In the genomic region with DNA sequence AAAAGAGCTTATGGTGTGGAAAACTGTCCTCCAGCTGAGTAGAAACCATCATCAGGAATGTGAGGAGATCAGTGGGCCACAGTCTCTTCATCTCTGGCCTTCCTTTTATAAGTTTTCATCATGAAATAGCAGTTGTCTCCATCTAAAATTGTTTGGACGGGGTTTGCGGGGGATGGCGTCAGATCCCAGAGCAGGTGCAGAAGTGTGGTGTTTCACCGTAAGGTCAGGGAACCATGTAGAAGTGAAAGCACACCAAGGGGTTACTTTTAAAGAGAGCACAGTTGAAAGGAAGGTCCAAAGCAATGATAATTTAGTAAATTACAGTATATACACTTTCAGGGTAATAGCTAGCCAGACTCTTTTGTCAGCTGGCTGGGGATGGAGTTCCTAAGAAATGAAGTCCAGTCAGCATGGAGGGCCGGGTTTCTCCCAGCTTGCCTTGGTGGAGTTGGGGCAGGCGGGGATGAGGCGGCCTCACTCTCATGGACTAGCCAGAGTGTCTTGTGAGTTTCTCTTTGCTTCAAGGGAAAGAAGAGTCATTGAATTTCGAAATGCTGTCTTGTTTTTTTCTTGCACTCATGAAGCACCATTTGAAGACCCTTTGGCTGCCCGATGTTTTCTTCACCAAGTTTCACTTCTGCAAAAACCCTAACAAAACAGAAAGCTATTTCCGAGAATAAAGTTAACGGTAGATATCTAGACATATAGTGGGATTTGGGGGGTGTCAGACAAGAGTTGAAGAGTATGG, we compare ENCODE assay signal across 10 cellular contexts.
A peak's percentile ranks its signal among the peaks of the same experiment; 100 is the strongest.
DNase-seq lines count a peak whose midpoint lies in the region; ATAC-seq and TF ChIP-seq lines count a peak whose summit lies in the region.
"Had no signal": no experiment of that assay in that cellular context is flagged by ENCODE, and none has a peak within 500 bp of the region (broad histone marks: within the 10 kb centered on the region; RNA-seq: fewer than 3 reads in every experiment).

No MANE protein-coding gene starts in this region.

- no peak overlapping the region for H3K27ac Mint-ChIP-seq in H9
- H3K27ac Mint-ChIP-seq in activated CD4-positive, alpha-beta memory T cell treated with anti-CD3 and anti-CD28 coated beads, Interleukin-2, amount 10 ng/mL, durations not matched to agents 7 days and 5 days: no peak overlapping the region

- no peaks in the 10 kb centered on the region for H3K27me3 ChIP-seq in right cardiac atrium (ENCODE audit: control insufficient read depth, insufficient read depth)
- H3K27me3 ChIP-seq in H9 (ENCODE audit: insufficient read depth, low read length): no peaks in the 10 kb centered on the region
- H3K27me3 ChIP-seq in prostate gland (replicated peaks; ENCODE audit: insufficient read depth): no peaks in the 10 kb centered on the region
- H3K27me3 ChIP-seq: cardiac muscle cell had no signal

- H3K27ac ChIP-seq in right cardiac atrium (ENCODE audit: low read length): no peak overlapping the region
- no peak overlapping the region for H3K27ac ChIP-seq in H9 (ENCODE audit: insufficient read length, low read depth, low read length)
- H3K27ac ChIP-seq in prostate gland: no peak overlapping the region
- H3K27ac ChIP-seq: cardiac muscle cell, SK-N-MC had no signal

- H3K23me2 ChIP-seq in H9 (ENCODE audit: insufficient read length, low read depth, low read length, poor library complexity, severe bottlenecking): no peaks in the 10 kb centered on the region

- H2BK120ac ChIP-seq in H9 (ENCODE audit: low read depth, low read length, poor library complexity, severe bottlenecking): no peak overlapping the region

- no peaks in the 10 kb centered on the region for H3K27me3 Mint-ChIP-seq in H9 (ENCODE audit: low read depth)
- H3K27me3 Mint-ChIP-seq in activated CD4-positive, alpha-beta memory T cell treated with anti-CD3 and anti-CD28 coated beads, Interleukin-2, amount 10 ng/mL, durations not matched to agents 7 days and 5 days: no peaks in the 10 kb centered on the region

- no peak overlapping the region for H3K4ac ChIP-seq in H9 (ENCODE audit: low read depth, low read length)

- H4K91ac ChIP-seq in H9 (ENCODE audit: insufficient read length, low read depth, low read length): no peak overlapping the region

- H2AK5ac ChIP-seq in H9 (ENCODE audit: insufficient read length, low read length): no peak overlapping the region

- POLR2A ChIA-PET in activated CD4-positive, alpha-beta memory T cell treated with anti-CD3 and anti-CD28 coated beads, Interleukin-2, amount 10 ng/mL, durations not matched to agents 7 days and 5 days (lab: Charles Lee): no interaction called here

- no peak overlapping the region for H3K56ac ChIP-seq in H9 (ENCODE audit: insufficient read length, low read depth, low read length)

- H3K79me2 ChIP-seq in H9 (ENCODE audit: insufficient read depth, low read length): 0 out of 2 replicates have a peak, but pooled peaks cover 2% of the 10 kb centered on the region

- no peak overlapping the region for H2BK12ac ChIP-seq in H9 (ENCODE audit: insufficient read length, low read depth, low read length)

- ATAC-seq in HG03457 (IDR thresholded peaks at IDR 0.05; ENCODE audit: unreplicated experiment) (peak; percentile 28), right cardiac atrium (peak; percentile 25 to 38)

- H3K36me3 ChIP-seq in prostate gland: no peaks in the 10 kb centered on the region
- H3K36me3 ChIP-seq: cardiac muscle cell had no signal

- peaks cover 37 to 39% of the 10 kb centered on the region in 2 experiments for H3K4me1 Mint-ChIP-seq in H9
- peaks cover 6% of the 10 kb centered on the region for H3K4me1 Mint-ChIP-seq in activated CD4-positive, alpha-beta memory T cell treated with anti-CD3 and anti-CD28 coated beads, Interleukin-2, amount 10 ng/mL, durations not matched to agents 7 days and 5 days

- H2BK5ac ChIP-seq in H9 (ENCODE audit: insufficient read length, low read length): no peak overlapping the region

- WGBS in right cardiac atrium: 89% methylated on average over 11 of the region's 11 CpGs
- WGBS in H9 (ENCODE audit: extremely low coverage, insufficient read length, low lambda C conversion rate): no CpG with 5 or more reads among the region's 11 CpGs
- WGBS in prostate gland: 98% methylated on average over 11 of the region's 11 CpGs

- H3K9ac ChIP-seq in H9 (ENCODE audit: extremely low read depth, insufficient read length, low read length): no peak overlapping the region

- H3K14ac ChIP-seq in H9 (ENCODE audit: insufficient read depth, low read length): no peak overlapping the region

- H3K79me1 ChIP-seq in H9 (ENCODE audit: insufficient read depth, low read depth, low read length, poor library complexity, severe bottlenecking): no peaks in the 10 kb centered on the region

- CTCF ChIA-PET in activated CD4-positive, alpha-beta memory T cell treated with anti-CD3 and anti-CD28 coated beads, Interleukin-2, amount 10 ng/mL, durations not matched to agents 7 days and 5 days (lab: Charles Lee): no interaction called here

- no peak overlapping the region for H2BK20ac ChIP-seq in H9 (ENCODE audit: low read depth, low read length, poor library complexity, severe bottlenecking)

- H2AFZ ChIP-seq in H9 (ENCODE audit: low read length): no peak overlapping the region

- no peaks in the 10 kb centered on the region for H4K20me1 ChIP-seq in H9 (ENCODE audit: control insufficient read depth, insufficient read depth, insufficient read length)

- DNase-seq in GM12865 (ENCODE audit: low read depth) (peak; percentile 94), GM20000 (ENCODE audit: low spot score) (peak; percentile 42), right cardiac atrium (peak in 2 of 3 donors; percentile 67 to 77), erythroblast (lab: John Stamatoyannopoulos, UW) (no peak), H9 (no peak), prostate gland (ENCODE audit: low spot score) (no peak)
- no peak for DNase-seq in activated CD4-positive, alpha-beta memory T cell treated with anti-CD3 and anti-CD28 coated beads, Interleukin-2, amount 10 ng/mL, durations not matched to agents 7 days and 5 days

- no peaks in the 10 kb centered on the region for H3K9me3 Mint-ChIP-seq in H9
- H3K9me3 Mint-ChIP-seq in activated CD4-positive, alpha-beta memory T cell treated with anti-CD3 and anti-CD28 coated beads, Interleukin-2, amount 10 ng/mL, durations not matched to agents 7 days and 5 days: no peaks in the 10 kb centered on the region

- no peak overlapping the region for H4K5ac ChIP-seq in H9 (ENCODE audit: insufficient read length, low read depth, low read length)

- no peak for TF ChIP-seq POLR2A in erythroblast (IDR thresholded peaks at IDR 0.05; ENCODE audit: low read length)
- no peak for TF ChIP-seq POLR2A in prostate gland (IDR thresholded peaks at IDR 0.05)

- H4K8ac ChIP-seq in H9 (replicated peaks; ENCODE audit: insufficient read length, low read depth, low read length): no peak overlapping the region

- H3K4me3 Mint-ChIP-seq in H9: no peak overlapping the region
- no peak overlapping the region for H3K4me3 Mint-ChIP-seq in activated CD4-positive, alpha-beta memory T cell treated with anti-CD3 and anti-CD28 coated beads, Interleukin-2, amount 10 ng/mL, durations not matched to agents 7 days and 5 days

- H3K9me3 ChIP-seq in right cardiac atrium (ENCODE audit: control insufficient read depth, low read length) (no peaks in the 10 kb centered on the region), H9 (ENCODE audit: control insufficient read depth, low read depth, low read length) (no peaks in the 10 kb centered on the region), prostate gland (no peaks in the 10 kb centered on the region)

- H3K36me3 Mint-ChIP-seq in H9 (ENCODE audit: insufficient read depth in 1 of 3, low read depth in 3 of 3): peaks cover 0 to 4% (median 4%) of the 10 kb centered on the region in 3 experiments; a peak in 1 of 7 replicates
- peaks cover 29% of the 10 kb centered on the region for H3K36me3 Mint-ChIP-seq in activated CD4-positive, alpha-beta memory T cell treated with anti-CD3 and anti-CD28 coated beads, Interleukin-2, amount 10 ng/mL, durations not matched to agents 7 days and 5 days (ENCODE audit: low read depth)

- no peak overlapping the region for H3K18ac ChIP-seq in H9 (ENCODE audit: insufficient read length, low read depth, low read length)

- H3K23ac ChIP-seq in H9 (ENCODE audit: insufficient read length, low read depth, low read length): no peak overlapping the region

- peak overlapping the region; percentile 63 for H3K4me3 ChIP-seq in GM12865 (ENCODE audit: low read depth, low read length)
- no peak overlapping the region for H3K4me3 ChIP-seq in right cardiac atrium (ENCODE audit: low read length)
- H3K4me3 ChIP-seq in prostate gland: no peak overlapping the region
- H3K4me3 ChIP-seq: cardiac muscle cell, SK-N-MC had no signal

- H2BK15ac ChIP-seq in H9 (ENCODE audit: low read depth, low read length): no peak overlapping the region

- H3T11ph ChIP-seq in H9 (ENCODE audit: low read length): no peak overlapping the region

- H3K4me2 ChIP-seq in H9 (ENCODE audit: insufficient read depth, insufficient read length, low read length): no peak overlapping the region

- intact Hi-C loops in right cardiac atrium (cut with DNase I) (no loop called here), prostate gland (cut with DNase I) (no loop called here)

- peaks cover 6% of the 10 kb centered on the region for H3K4me1 ChIP-seq in right cardiac atrium (ENCODE audit: control insufficient read depth, insufficient read depth, low read length)
- peaks cover 16% of the 10 kb centered on the region; the same call in 1 of the 2 replicates for H3K4me1 ChIP-seq in H9 (ENCODE audit: insufficient read depth, low read length)
- H3K4me1 ChIP-seq in prostate gland (replicated peaks): no peaks in the 10 kb centered on the region

- no peak for TF ChIP-seq CTCF in GM12865 (IDR thresholded peaks at IDR 0.05; ENCODE audit: insufficient read depth, low read depth, low read length, missing control alignments)
- no peak for TF ChIP-seq CTCF in GM20000 (IDR thresholded peaks at IDR 0.05; ENCODE audit: extremely low read depth, missing control alignments)
- TF ChIP-seq CTCF in H9 (conservative IDR thresholded peaks at IDR 0.05): no peak
- no peak for TF ChIP-seq CTCF in prostate gland (IDR thresholded peaks at IDR 0.05)

Comparison
In these comparisons a context has a peak if more than half of its experiments do, and no peak if none do; other contexts are left out.
1. DNase-seq: peak in GM12865 (single experiment), GM20000 (single experiment) and right cardiac atrium (2 of 3); none in erythroblast (0 of 2), H9 (single experiment), activated CD4-positive, alpha-beta memory T cell treated with anti-CD3 and anti-CD28 coated beads, Interleukin-2, amount 10 ng/mL, durations not matched to agents 7 days and 5 days (single experiment) and prostate gland (single experiment).